Comparison of ENCODE assay signal across 21 cellular contexts in the genomic region with DNA sequence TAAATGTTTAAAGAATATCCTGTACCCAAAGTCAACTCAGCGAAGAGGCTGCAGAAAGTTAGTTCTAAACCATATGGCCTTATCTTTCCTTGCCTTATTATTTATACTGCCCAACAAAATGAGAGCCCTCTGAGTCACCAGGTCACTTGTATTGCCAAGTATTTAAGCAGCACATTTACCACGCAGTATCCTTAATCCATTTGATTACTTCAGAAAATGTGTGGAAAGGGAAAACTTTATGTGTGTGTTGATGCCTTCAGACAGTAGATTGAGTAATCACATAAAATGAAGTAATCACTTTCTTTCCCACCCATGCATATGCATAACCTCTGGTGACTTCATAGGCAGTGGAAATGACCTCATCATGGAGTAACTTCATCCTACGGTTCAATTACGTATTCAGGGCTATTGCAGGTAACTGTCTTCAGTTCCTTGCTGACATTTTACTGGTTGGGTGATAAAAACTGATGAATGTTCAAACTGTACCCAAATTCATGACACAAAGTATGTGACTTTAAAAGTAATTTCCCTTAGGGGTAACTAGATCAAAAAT. TPM values are rescaled to one million over a fixed set of nuclear protein-coding genes. Genes with fewer than 3 reads are reported as not detected.
"Had no signal": no experiment of that assay in that cellular context is flagged by ENCODE, and none has a peak within 500 bp of the region (broad histone marks: within the 10 kb centered on the region; RNA-seq: fewer than 3 reads in every experiment).

No MANE protein-coding gene starts in this region.

- ATAC-seq: activated T-cell treated with anti-CD3 and anti-CD28 coated beads, Interleukin-2, amount 50 U/mL, for 72 hours; gastrocnemius medialis; mucosa of descending colon had no signal

- H3K4me3 ChIP-seq: gastrocnemius medialis, left ventricle myocardium inferior, mucosa of descending colon, tibial artery had no signal

- H3K36me3 ChIP-seq: gastrocnemius medialis, left ventricle myocardium inferior, tibial artery, WERI-Rb-1 had no signal

- H3K4me1 ChIP-seq: gastrocnemius medialis, left ventricle myocardium inferior, tibial artery had no signal

- FAIRE-seq: colon had no signal

- H3K27me3 ChIP-seq: gastrocnemius medialis, tibial artery had no signal

- H3K9me3 ChIP-seq: gastrocnemius medialis, left ventricle myocardium inferior, mucosa of descending colon, tibial artery had no signal

- DNase-seq: activated CD4-positive, alpha-beta T cell treated with anti-CD3 and anti-CD28 coated beads for 1 hour; activated CD8-positive, alpha-beta memory T cell treated with anti-CD3 and anti-CD28 coated beads for 24 hours; activated gamma-delta T cell; activated naive CD8-positive, alpha-beta T cell treated with anti-CD3 and anti-CD28 coated beads for 36 hours; activated T-cell treated with anti-CD3 and anti-CD28 coated beads, Interleukin-2, amount 50 U/mL, for 72 hours; amygdala; caudate nucleus; endodermal cell; gastrocnemius medialis; head of caudate nucleus; left ventricle myocardium inferior; mucosa of descending colon; naive B cell; retina; stimulated activated CD4-positive, alpha-beta T cell treated with anti-CD3 and anti-CD28 coated beads, Interleukin-2, amount 100 ng/mL, for 24 hours; stimulated activated naive CD4-positive, alpha-beta T cell treated with Interleukin-2 at 50 U/mL for 16 hours; substantia nigra; tibial artery; WERI-Rb-1 had no signal

- H3K27ac ChIP-seq: epithelial cell of prostate, gastrocnemius medialis, left ventricle myocardium inferior, tibial artery, WERI-Rb-1 had no signal

RNA-seq across cellular contexts. Expression of gene CADPS, which starts 7.5 kb away (rescaled TPM):
- total RNA-seq: activated naive CD8-positive, alpha-beta T cell treated with anti-CD3 and anti-CD28 coated beads for 36 hours; activated T-cell treated with anti-CD3 and anti-CD28 coated beads, Interleukin-2, amount 50 U/mL, for 72 hours had no signal
